ENCODE assay signal across 26 cellular contexts in genomic region chr7:100142461-100142860, GRCh38.
"Had no signal": no experiment of that assay in that cellular context is flagged by ENCODE, and none has a peak within 500 bp of the region (broad histone marks: within the 10 kb centered on the region; RNA-seq: fewer than 3 reads in every experiment).

No MANE protein-coding gene starts in this region.

- H3K36me3 Mint-ChIP-seq: naive B cell; natural killer cell; neural progenitor cell; stimulated activated naive B cell treated with anti-CD40 and anti-IgM and Interleukin-4, amounts not matched to agents 10 μg/mL and 1 μg/mL and 100 μg/mL, for 72 hours had no signal

- H3K4me3 ChIP-seq: lower lobe of right lung, neural progenitor cell, ovary, right atrium auricular region, skin epidermis, tibial nerve, upper lobe of left lung, vagina had no signal

- ATAC-seq: left cardiac atrium; left lobe of liver; lower lobe of right lung; natural killer cell; sciatic nerve; stimulated activated naive B cell treated with anti-CD40 and anti-IgM and Interleukin-4, amounts not matched to agents 10 μg/mL and 1 μg/mL and 100 μg/mL, for 72 hours had no signal

- DNase-seq: hippocampal formation; kidney glomerular epithelial cell; left cardiac atrium; lower lobe of right lung; mammary epithelial cell; mesenchymal stem cell; naive B cell; natural killer cell; nephron progenitor cell; ovary; stimulated activated CD4-positive, alpha-beta T cell treated with anti-CD3 and anti-CD28 coated beads, Interleukin-12 subunit alpha, Interleukin-12 subunit beta, amount 100 ng/mL, for 4 hours; stimulated activated CD4-positive, alpha-beta T cell treated with anti-CD3 and anti-CD28 coated beads, Interleukin-15, amount 100 ng/mL, for 24 hours; stimulated activated CD4-positive, alpha-beta T cell treated with anti-CD3 and anti-CD28 coated beads, Interleukin-2, amount 100 ng/mL, for 24 hours; stimulated activated CD4-positive, alpha-beta T cell treated with anti-CD3 and anti-CD28 coated beads, Interleukin-4, amount 100 ng/mL, for 1 hour; stimulated activated naive B cell treated with anti-CD40 and anti-IgM and Interleukin-4, amounts not matched to agents 10 μg/mL and 1 μg/mL and 100 μg/mL, for 72 hours; substantia nigra; upper lobe of left lung had no signal

- H3K9ac ChIP-seq: neural progenitor cell had no signal

- H3K36me3 ChIP-seq: lower lobe of right lung, neural progenitor cell, ovary, right atrium auricular region, tibial nerve, upper lobe of left lung, vagina had no signal

- H3K27me3 Mint-ChIP-seq: naive B cell; stimulated activated naive B cell treated with anti-CD40 and anti-IgM and Interleukin-4, amounts not matched to agents 10 μg/mL and 1 μg/mL and 100 μg/mL, for 72 hours; stimulated activated naive CD8-positive, alpha-beta T cell treated with anti-CD3 and anti-CD28 coated beads, Interleukin-15, Interleukin-2, amounts not matched to agents 100 ng/mL and 50 ng/mL, for 24 hours had no signal

- H3K9me3 Mint-ChIP-seq: naive B cell; natural killer cell; nephron progenitor cell; neural progenitor cell; stimulated activated naive B cell treated with anti-CD40 and anti-IgM and Interleukin-4, amounts not matched to agents 10 μg/mL and 1 μg/mL and 100 μg/mL, for 72 hours; stimulated activated naive CD8-positive, alpha-beta T cell treated with anti-CD3 and anti-CD28 coated beads, Interleukin-15, Interleukin-2, amounts not matched to agents 100 ng/mL and 50 ng/mL, for 24 hours had no signal

- H3K4me1 Mint-ChIP-seq: natural killer cell, nephron progenitor cell, neural progenitor cell had no signal

- H3K27ac Mint-ChIP-seq: naive B cell; natural killer cell; nephron progenitor cell; neural progenitor cell; progenitor cell of endocrine pancreas; stimulated activated naive B cell treated with anti-CD40 and anti-IgM and Interleukin-4, amounts not matched to agents 10 μg/mL and 1 μg/mL and 100 μg/mL, for 72 hours; stimulated activated naive CD8-positive, alpha-beta T cell treated with anti-CD3 and anti-CD28 coated beads, Interleukin-15, Interleukin-2, amounts not matched to agents 100 ng/mL and 50 ng/mL, for 24 hours had no signal

- H3K4me2 ChIP-seq: neural progenitor cell had no signal

- H2AFZ ChIP-seq: neural progenitor cell had no signal

- H3K27me3 ChIP-seq: neural progenitor cell, ovary, right atrium auricular region, tibial nerve, upper lobe of left lung, vagina had no signal

- H3K4me3 Mint-ChIP-seq: naive B cell; natural killer cell; nephron progenitor cell; neural progenitor cell; stimulated activated naive B cell treated with anti-CD40 and anti-IgM and Interleukin-4, amounts not matched to agents 10 μg/mL and 1 μg/mL and 100 μg/mL, for 72 hours; stimulated activated naive CD8-positive, alpha-beta T cell treated with anti-CD3 and anti-CD28 coated beads, Interleukin-15, Interleukin-2, amounts not matched to agents 100 ng/mL and 50 ng/mL, for 24 hours had no signal

- H3K4me1 ChIP-seq: lower lobe of right lung, neural progenitor cell, right atrium auricular region, tibial nerve, upper lobe of left lung, vagina had no signal

- H3K9me3 ChIP-seq: lower lobe of right lung, ovary, right atrium auricular region, tibial nerve, upper lobe of left lung, vagina had no signal

- H3K27ac ChIP-seq: lower lobe of right lung, neural progenitor cell, ovary, right atrium auricular region, skin epidermis, tibial nerve, vagina had no signal
